In the genomic region with DNA sequence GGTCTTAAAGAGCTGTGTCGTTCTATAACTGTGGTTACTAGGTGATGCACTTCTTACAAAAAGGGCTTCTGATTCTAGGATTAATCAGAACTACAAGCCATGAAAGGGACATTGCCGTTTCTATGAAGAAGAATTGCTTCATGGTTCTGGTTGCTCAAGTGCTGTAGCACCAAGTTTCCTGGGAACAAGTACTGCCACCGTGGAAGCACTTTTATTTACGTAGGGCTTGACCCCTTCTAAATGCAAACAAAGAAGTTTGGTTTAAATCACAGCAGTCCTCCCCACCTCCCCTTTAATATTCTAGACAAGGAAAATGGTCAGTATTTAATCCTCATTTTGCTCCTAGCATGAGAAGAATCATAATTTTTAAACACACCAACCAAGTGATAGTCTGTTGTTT, we compare ENCODE assay signal across 11 cellular contexts. TPM values are rescaled to one million over a fixed set of nuclear protein-coding genes. Genes with fewer than 3 reads are reported as not detected.
A peak's percentile ranks its signal among the peaks of the same experiment; 100 is the strongest.
DNase-seq lines count a peak whose midpoint lies in the region; ATAC-seq and TF ChIP-seq lines count a peak whose summit lies in the region.
"Had no signal": no experiment of that assay in that cellular context is flagged by ENCODE, and none has a peak within 500 bp of the region (broad histone marks: within the 10 kb centered on the region; RNA-seq: fewer than 3 reads in every experiment).

No MANE protein-coding gene starts in this region.

- intact Hi-C loops in Calu3 (cut with micrococcal nuclease; ENCODE audit: unreplicated experiment), result no loop called here

- no peak for ATAC-seq in GM21529 (IDR thresholded peaks at IDR 0.05; ENCODE audit: unreplicated experiment)
- ATAC-seq: naive thymus-derived CD4-positive, alpha-beta T cell had no signal

- CTCF ChIA-PET in Calu3 (lab: Charles Lee), result interaction anchor here (0.6 to 1.8 kb wide), 2 partner anchors 52 to 112 kb away, joined by 6 to 7 read pairs; no protein-coding TSS in a partner anchor

- H3K4me1 Mint-ChIP-seq in Calu3 (ENCODE audit: low read depth, unreplicated experiment) (peaks cover 38% of the 10 kb centered on the region), nephron progenitor cell (peaks cover 68% of the 10 kb centered on the region)
- H3K4me1 Mint-ChIP-seq: naive thymus-derived CD4-positive, alpha-beta T cell had no signal

- H3K27me3 Mint-ChIP-seq in Calu3 (ENCODE audit: unreplicated experiment), result no peaks in the 10 kb centered on the region
- H3K27me3 Mint-ChIP-seq in nephron progenitor cell (ENCODE audit: low read depth, poor library complexity), result peaks cover 4% of the 10 kb centered on the region

- H3K27ac Mint-ChIP-seq in Calu3 (ENCODE audit: unreplicated experiment), result peak overlapping the region; percentile 71
- H3K27ac Mint-ChIP-seq in nephron progenitor cell, result peak overlapping the region; percentile 98
- H3K27ac Mint-ChIP-seq: naive thymus-derived CD4-positive, alpha-beta T cell; T-helper 1 cell treated with Interleukin-12 subunit alpha and Interleukin-12 subunit beta and Interleukin-4 antibody, amounts not matched to agents 30 μg/mL and 1 μg/mL, for 36 hours had no signal

- TF ChIP-seq CTCF in Calu3 (IDR thresholded peaks at IDR 0.05; ENCODE audit: unreplicated experiment) (no peak), epithelial cell of esophagus (IDR thresholded peaks at IDR 0.05; ENCODE audit: insufficient read depth, low read depth, low read length, missing control alignments) (no peak), nephron progenitor cell (IDR thresholded peaks at IDR 0.05) (no peak)

- BruUV-seq in Calu3 (replicated peaks; lab: Mats Ljungman, UMichigan), result no TSS peak

- H3K4me3 ChIP-seq in epithelial cell of esophagus (ENCODE audit: low read length), result no peak overlapping the region

- H3K4me3 Mint-ChIP-seq in Calu3 (ENCODE audit: low read depth, unreplicated experiment) (peak overlapping the region; percentile 39), nephron progenitor cell (peak overlapping the region; percentile 71)
- H3K4me3 Mint-ChIP-seq: naive thymus-derived CD4-positive, alpha-beta T cell; T-helper 1 cell treated with Interleukin-12 subunit alpha and Interleukin-12 subunit beta and Interleukin-4 antibody, amounts not matched to agents 30 μg/mL and 1 μg/mL, for 36 hours had no signal

- DNase-seq in Calu3 (no peak), M059J (ENCODE audit: low read depth) (peak; percentile 31), epithelial cell of esophagus (ENCODE audit: low read depth) (peak; percentile 55), nephron progenitor cell (no peak), activated gamma-delta T cell treated with Interleukin-2 at 50 U/mL for 16 hours (no peak), T-helper 2 cell (no peak)
- DNase-seq in central memory CD4-positive, alpha-beta T cell, result no peak
- DNase-seq: naive thymus-derived CD4-positive, alpha-beta T cell; NCI-H2029 treated with DMSO at 0.1 percent for 48 hours had no signal

- H3K9me3 Mint-ChIP-seq in Calu3 (ENCODE audit: low read depth, unreplicated experiment) (no peaks in the 10 kb centered on the region), nephron progenitor cell (peaks cover 36% of the 10 kb centered on the region)
- H3K9me3 Mint-ChIP-seq: T-helper 1 cell treated with Interleukin-12 subunit alpha and Interleukin-12 subunit beta and Interleukin-4 antibody, amounts not matched to agents 30 μg/mL and 1 μg/mL, for 36 hours had no signal

- H3K36me3 Mint-ChIP-seq in Calu3 (ENCODE audit: insufficient read depth, unreplicated experiment), result peaks cover 20% of the 10 kb centered on the region
- H3K36me3 Mint-ChIP-seq in nephron progenitor cell (ENCODE audit: low read depth), result peaks cover 53% of the 10 kb centered on the region
- H3K36me3 Mint-ChIP-seq: naive thymus-derived CD4-positive, alpha-beta T cell had no signal

RNA-seq across cellular contexts. Expression of a gene that starts 9.8 kb away (rescaled TPM):
- total RNA-seq in Calu3 (2022), result 57.5 and 64.7 TPM in 2 replicates
- 61.6 and 79.6 TPM in 2 replicates for total RNA-seq in M059J (2014; rRNA removed; shearing (Covaris generic))

Comparison
In these comparisons a context has a peak if more than half of its experiments do, and no peak if none do; other contexts are left out.
1. DNase-seq: peak in M059J (single experiment) and epithelial cell of esophagus (single experiment); none in Calu3 (single experiment), nephron progenitor cell (single experiment), central memory CD4-positive, alpha-beta T cell (single experiment), activated gamma-delta T cell treated with Interleukin-2 at 50 U/mL for 16 hours (single experiment) and T-helper 2 cell (0 of 5).